In genomic region chr22:36323855-36324331, GRCh38 we compare ENCODE assay signal across 8 cellular contexts.
DNase-seq lines count a peak whose midpoint lies in the region; ATAC-seq and FAIRE-seq lines count a peak whose summit lies in the region.
"Had no signal": no experiment of that assay in that cellular context is flagged by ENCODE, and none has a peak within 500 bp of the region (broad histone marks: within the 10 kb centered on the region; RNA-seq: fewer than 3 reads in every experiment).

No MANE protein-coding gene starts in this region.

- H3K4me3 ChIP-seq in muscle layer of duodenum (ENCODE audit: low read depth in 1 of 2, low read length in 2 of 2) (peak overlapping the region in 1 of 2 donors; percentile 46), thymus (ENCODE audit: low read length) (no peak overlapping the region)

- peaks cover 51% of the 10 kb centered on the region for H3K36me3 Mint-ChIP-seq in activated naive CD8-positive, alpha-beta T cell treated with anti-CD3 and anti-CD28 coated beads for 36 hours

- FAIRE-seq in frontal cortex (lab: Jason Lieb, UNC): no peak

- no peak overlapping the region for H3K4me3 Mint-ChIP-seq in activated naive CD8-positive, alpha-beta T cell treated with anti-CD3 and anti-CD28 coated beads for 36 hours

- H3K9me3 ChIP-seq in muscle layer of duodenum (ENCODE audit: control insufficient read depth in 1 of 2, low read length in 2 of 2): no peaks in the 10 kb centered on the region
- H3K9me3 ChIP-seq in thymus (ENCODE audit: control insufficient read depth): no peaks in the 10 kb centered on the region

- H3K36me3 ChIP-seq in muscle layer of duodenum (ENCODE audit: control insufficient read depth in 1 of 2, insufficient read depth in 2 of 2, low read length in 2 of 2) (peaks cover 62 to 86% of the 10 kb centered on the region in 2 donors), thymus (ENCODE audit: control insufficient read depth, insufficient read depth) (peaks cover 100% of the 10 kb centered on the region)

- peak; percentile 3 for ATAC-seq in esophagus mucosa

- H3K27me3 ChIP-seq in muscle layer of duodenum (ENCODE audit: low read depth, low read length) (no peaks in the 10 kb centered on the region), thymus (ENCODE audit: control insufficient read depth, insufficient read depth) (no peaks in the 10 kb centered on the region)

- H3K4me1 ChIP-seq in muscle layer of duodenum (ENCODE audit: control insufficient read depth in 1 of 2, insufficient read depth in 2 of 2, low read length in 2 of 2): peaks cover 48 to 70% of the 10 kb centered on the region in 2 donors
- peaks cover 5% of the 10 kb centered on the region for H3K4me1 ChIP-seq in thymus (ENCODE audit: control insufficient read depth, insufficient read depth, low read length)

- DNase-seq in activated naive CD8-positive, alpha-beta T cell treated with anti-CD3 and anti-CD28 coated beads for 36 hours: no peak
- DNase-seq in cerebellar cortex (ENCODE audit: low spot score) (no peak), NCI-H524 treated with DMSO at 0.1 percent for 48 hours (lab: John Stamatoyannopoulos, UW) (no peak), frontal cortex (ENCODE audit: low spot score in 2 of 2) (no peak)
- DNase-seq: activated CD4-positive, CD25-positive, alpha-beta regulatory T cell had no signal

- 95% methylated on average over 21 of the region's 21 CpGs for WGBS in thymus

- peaks cover 20% of the 10 kb centered on the region for H3K4me1 Mint-ChIP-seq in activated naive CD8-positive, alpha-beta T cell treated with anti-CD3 and anti-CD28 coated beads for 36 hours

- H3K27me3 Mint-ChIP-seq in activated naive CD8-positive, alpha-beta T cell treated with anti-CD3 and anti-CD28 coated beads for 36 hours: no peaks in the 10 kb centered on the region

- peak overlapping the region; percentile 48 for H3K27ac Mint-ChIP-seq in activated naive CD8-positive, alpha-beta T cell treated with anti-CD3 and anti-CD28 coated beads for 36 hours

- H3K27ac ChIP-seq in muscle layer of duodenum (ENCODE audit: low read length) (peak overlapping the region; percentile 97), thymus (ENCODE audit: low read depth) (peak overlapping the region; percentile 81)

- no peaks in the 10 kb centered on the region for H3K9me3 Mint-ChIP-seq in activated naive CD8-positive, alpha-beta T cell treated with anti-CD3 and anti-CD28 coated beads for 36 hours
